In the genomic region with DNA sequence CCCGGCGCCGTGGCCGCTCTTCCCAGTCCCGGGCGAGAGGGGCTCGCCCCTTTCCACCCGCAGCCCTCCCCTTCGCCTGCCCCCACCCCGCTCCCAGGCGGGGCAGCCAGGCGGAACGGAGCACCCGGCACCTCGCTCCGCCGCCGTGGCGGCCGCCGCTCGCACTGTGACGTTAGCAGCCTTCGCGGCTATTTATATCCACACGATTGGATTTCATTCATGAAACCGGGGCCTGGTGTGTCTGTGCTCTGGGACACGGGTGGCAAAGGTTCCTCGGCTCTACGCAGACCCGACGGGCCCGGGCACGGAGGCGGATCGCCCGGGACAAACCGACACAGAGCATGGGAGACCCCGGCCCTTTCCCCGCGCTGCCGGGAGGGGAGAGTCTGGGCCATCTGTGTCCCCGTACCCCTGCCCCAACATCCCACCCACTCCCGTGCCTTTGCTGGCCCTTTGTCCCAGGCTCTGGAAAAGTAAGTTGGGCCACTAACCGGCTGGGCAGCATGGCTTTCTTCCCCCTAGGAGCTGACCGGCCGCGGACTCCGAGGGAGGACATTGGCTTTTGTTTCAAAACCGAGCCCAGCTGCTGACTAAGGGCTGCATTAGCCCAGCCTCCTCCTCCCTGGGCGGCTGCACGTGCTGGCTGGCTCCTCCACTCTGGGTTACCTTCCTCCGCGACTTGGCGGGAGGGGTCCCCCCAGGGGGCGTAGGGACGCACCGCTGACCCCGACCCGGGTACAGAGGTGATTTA, we compare ENCODE assay signal across 8 cellular contexts. TPM values are rescaled to one million over a fixed set of nuclear protein-coding genes. Genes with fewer than 3 reads are reported as not detected.
DNase-seq lines count a peak whose midpoint lies in the region; ATAC-seq and TF ChIP-seq lines count a peak whose summit lies in the region.

A gene with protein sequence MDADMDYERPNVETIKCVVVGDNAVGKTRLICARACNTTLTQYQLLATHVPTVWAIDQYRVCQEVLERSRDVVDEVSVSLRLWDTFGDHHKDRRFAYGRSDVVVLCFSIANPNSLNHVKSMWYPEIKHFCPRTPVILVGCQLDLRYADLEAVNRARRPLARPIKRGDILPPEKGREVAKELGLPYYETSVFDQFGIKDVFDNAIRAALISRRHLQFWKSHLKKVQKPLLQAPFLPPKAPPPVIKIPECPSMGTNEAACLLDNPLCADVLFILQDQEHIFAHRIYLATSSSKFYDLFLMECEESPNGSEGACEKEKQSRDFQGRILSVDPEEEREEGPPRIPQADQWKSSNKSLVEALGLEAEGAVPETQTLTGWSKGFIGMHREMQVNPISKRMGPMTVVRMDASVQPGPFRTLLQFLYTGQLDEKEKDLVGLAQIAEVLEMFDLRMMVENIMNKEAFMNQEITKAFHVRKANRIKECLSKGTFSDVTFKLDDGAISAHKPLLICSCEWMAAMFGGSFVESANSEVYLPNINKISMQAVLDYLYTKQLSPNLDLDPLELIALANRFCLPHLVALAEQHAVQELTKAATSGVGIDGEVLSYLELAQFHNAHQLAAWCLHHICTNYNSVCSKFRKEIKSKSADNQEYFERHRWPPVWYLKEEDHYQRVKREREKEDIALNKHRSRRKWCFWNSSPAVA (minus strand): TSS at position 27 of the 751 bp plus-strand sequence. CDS start 32,643 bp downstream, outside the sequence.

- H3K36me3 ChIP-seq in uterus, result no peaks in the 10 kb centered on the region

- TF ChIP-seq CTCF in GM10266 (IDR thresholded peaks at IDR 0.05; ENCODE audit: control insufficient read depth, insufficient read depth, low read depth, missing control alignments) (no peak), foreskin keratinocyte (conservative IDR thresholded peaks at IDR 0.05) (no peak), uterus (IDR thresholded peaks at IDR 0.05) (peak in 2 of 4 experiments; percentile 4 to 6)

- no peaks in the 10 kb centered on the region for H3K27me3 ChIP-seq in foreskin keratinocyte
- no peaks in the 10 kb centered on the region for H3K27me3 ChIP-seq in uterus

- H3K9me3 Mint-ChIP-seq in activated naive CD4-positive, alpha-beta T cell treated with anti-CD3 and anti-CD28 coated beads, Interleukin-2, amount 50 U/mL, for 24 hours, result no peaks in the 10 kb centered on the region
- H3K9me3 Mint-ChIP-seq in naive B cell, result peaks cover 0 to 2% (median 0%) of the 10 kb centered on the region in 7 donors

- peak within 1 kb of the TSS; percentile 63 to 87 for H3K4me3 ChIP-seq in uterus

- no peak within 1 kb of the TSS for H3K27ac Mint-ChIP-seq in activated naive CD4-positive, alpha-beta T cell treated with anti-CD3 and anti-CD28 coated beads, Interleukin-2, amount 50 U/mL, for 24 hours
- H3K27ac Mint-ChIP-seq in naive B cell, result peak within 1 kb of the TSS; percentile 70 to 96 (median 92)

- H3K27ac ChIP-seq in foreskin keratinocyte, result peak within 1 kb of the TSS; percentile 76
- H3K27ac ChIP-seq in uterus, result peak within 1 kb of the TSS; percentile 96 to 97

- ATAC-seq in HG03039 (IDR thresholded peaks at IDR 0.05; ENCODE audit: unreplicated experiment) (peak; percentile 46), foreskin keratinocyte (peak; percentile 85), naive B cell (ENCODE audit: low read depth in 2 of 2) (peak; percentile 69 to 73)

- peak; percentile 44 to 88 for TF ChIP-seq POLR2A in uterus (IDR thresholded peaks at IDR 0.05)

- intact Hi-C loops in uterus (cut with DNase I; ENCODE audit: low total_unique reads), result no loop called here

- H3K27me3 Mint-ChIP-seq in activated naive CD4-positive, alpha-beta T cell treated with anti-CD3 and anti-CD28 coated beads, Interleukin-2, amount 50 U/mL, for 24 hours, result peaks cover 47% of the 10 kb centered on the region
- H3K27me3 Mint-ChIP-seq in naive B cell, result peaks cover 0 to 16% (median 10%) of the 10 kb centered on the region in 3 donors

- in situ Hi-C loops in ACHN (cut with HindIII; ENCODE audit: low pct_ligation_motif_present, low pct_unique_long_range_greater_than_20kb, low sequenced_read_pairs), result no loop called here

- H3K4me3 Mint-ChIP-seq in activated naive CD4-positive, alpha-beta T cell treated with anti-CD3 and anti-CD28 coated beads, Interleukin-2, amount 50 U/mL, for 24 hours, result peak within 1 kb of the TSS; percentile 80
- peak within 1 kb of the TSS; percentile 87 to 94 (median 92) for H3K4me3 Mint-ChIP-seq in naive B cell

- H3K4me1 Mint-ChIP-seq in activated naive CD4-positive, alpha-beta T cell treated with anti-CD3 and anti-CD28 coated beads, Interleukin-2, amount 50 U/mL, for 24 hours, result peaks cover 17% of the 10 kb centered on the region
- peaks cover 11 to 22% (median 22%) of the 10 kb centered on the region in 3 donors for H3K4me1 Mint-ChIP-seq in naive B cell

- no peaks in the 10 kb centered on the region for H3K9me3 ChIP-seq in uterus

- no peaks in the 10 kb centered on the region for H3K4me1 ChIP-seq in foreskin keratinocyte
- H3K4me1 ChIP-seq in uterus, result no peaks in the 10 kb centered on the region

- no peaks in the 10 kb centered on the region for H3K36me3 Mint-ChIP-seq in activated naive CD4-positive, alpha-beta T cell treated with anti-CD3 and anti-CD28 coated beads, Interleukin-2, amount 50 U/mL, for 24 hours
- H3K36me3 Mint-ChIP-seq in naive B cell, result no peaks in the 10 kb centered on the region

- peak; percentile 90 for DNase-seq in ACHN
- peak; percentile 21 for DNase-seq in GM10266 (ENCODE audit: extremely low spot score)
- peak; percentile 13 for DNase-seq in NCI-H345 treated with DMSO at 0.1 percent for 48 hours (lab: John Stamatoyannopoulos, UW; ENCODE audit: unreplicated experiment)
- peak in 1 of 2 donors; percentile 51 for DNase-seq in foreskin keratinocyte
- DNase-seq in naive B cell, result peak; percentile 79
- peak; percentile 81 for DNase-seq in uterus

RNA-seq across cellular contexts. Expression of the gene that starts here (rescaled TPM):
- total RNA-seq in foreskin keratinocyte, result 3.4 and 3.7 TPM in 2 replicates
- 0.91 and 1.2 TPM in 2 replicates for polyA plus RNA-seq in foreskin keratinocyte
- polyA plus RNA-seq in naive B cell (ENCODE audit: low read depth in 6 of 6), result 1 to 10 TPM in 2 of 6 donors, under 1 TPM in 3, not detected in 1; 0.21 to 2.2 (median 0.69) TPM
- total RNA-seq in uterus, result 10 to 100 TPM in 3 of 4 donors, 1 to 10 TPM in 1; 6.9 to 67.5 (median 13.8) TPM
